ENCODE assay signal across 13 cellular contexts in genomic region chr19:7368456-7368855, GRCh38. TPM values are rescaled to one million over a fixed set of nuclear protein-coding genes. Genes with fewer than 3 reads are reported as not detected.
A peak's percentile ranks its signal among the peaks of the same experiment; 100 is the strongest.
DNase-seq lines count a peak whose midpoint lies in the region; FAIRE-seq and TF ChIP-seq lines count a peak whose summit lies in the region.
"Had no signal": no experiment of that assay in that cellular context is flagged by ENCODE, and none has a peak within 500 bp of the region (broad histone marks: within the 10 kb centered on the region; RNA-seq: fewer than 3 reads in every experiment).

No MANE protein-coding gene starts in this region.

- no peak overlapping the region for H3K4me3 Mint-ChIP-seq in activated naive CD8-positive, alpha-beta T cell
- H3K4me3 Mint-ChIP-seq in activated naive CD8-positive, alpha-beta T cell treated with anti-CD3 and anti-CD28 coated beads for 36 hours, result no peak overlapping the region
- H3K4me3 Mint-ChIP-seq in astrocyte (ENCODE audit: unreplicated experiment), result no peak overlapping the region
- no peak overlapping the region for H3K4me3 Mint-ChIP-seq in nephron progenitor cell
- H3K4me3 Mint-ChIP-seq: nephron had no signal

- H3K27me3 Mint-ChIP-seq in activated naive CD8-positive, alpha-beta T cell, result no peaks in the 10 kb centered on the region
- H3K27me3 Mint-ChIP-seq in activated naive CD8-positive, alpha-beta T cell treated with anti-CD3 and anti-CD28 coated beads for 36 hours, result no peaks in the 10 kb centered on the region
- H3K27me3 Mint-ChIP-seq in astrocyte (ENCODE audit: low read depth, unreplicated experiment), result peaks cover 40% of the 10 kb centered on the region
- peaks cover 40% of the 10 kb centered on the region for H3K27me3 Mint-ChIP-seq in nephron progenitor cell (ENCODE audit: low read depth, poor library complexity)

- peaks cover 7% of the 10 kb centered on the region for H3K36me3 Mint-ChIP-seq in activated naive CD8-positive, alpha-beta T cell
- peaks cover 15% of the 10 kb centered on the region for H3K36me3 Mint-ChIP-seq in activated naive CD8-positive, alpha-beta T cell treated with anti-CD3 and anti-CD28 coated beads for 36 hours
- H3K36me3 Mint-ChIP-seq in astrocyte (ENCODE audit: low read depth, unreplicated experiment) (peaks cover 2% of the 10 kb centered on the region), nephron progenitor cell (ENCODE audit: low read depth) (no peaks in the 10 kb centered on the region)

- no peak overlapping the region for H3K27ac ChIP-seq in astrocyte (ENCODE audit: low read depth, low read length)
- peak overlapping the region; percentile 57 for H3K27ac ChIP-seq in urinary bladder (ENCODE audit: low read depth)

- no peaks in the 10 kb centered on the region for H3K27me3 ChIP-seq in astrocyte (ENCODE audit: insufficient read depth, low read length)

- no peak for DNase-seq in activated naive CD8-positive, alpha-beta T cell treated with anti-CD3 and anti-CD28 coated beads for 36 hours
- DNase-seq in astrocyte (ENCODE audit: low read depth) (no peak), nephron progenitor cell (no peak), AG08395 (ENCODE audit: low spot score) (no peak), foreskin melanocyte (no peak), iPS-NIHi7 (ENCODE audit: extremely low spot score) (no peak)
- DNase-seq: DMS53, kidney glomerular epithelial cell, NCI-H2171 had no signal

- TF ChIP-seq CTCF in astrocyte (IDR thresholded peaks at IDR 0.05; ENCODE audit: insufficient read depth, low read depth, low read length) (no peak), nephron progenitor cell (IDR thresholded peaks at IDR 0.05) (no peak)

- H3K36me3 ChIP-seq in astrocyte (ENCODE audit: insufficient read depth, low read length) (no peaks in the 10 kb centered on the region), urinary bladder (ENCODE audit: insufficient read depth) (no peaks in the 10 kb centered on the region)

- no peak overlapping the region for H3K4me3 ChIP-seq in astrocyte (ENCODE audit: insufficient read depth, low read depth, low read length)
- no peak overlapping the region for H3K4me3 ChIP-seq in urinary bladder (ENCODE audit: low read depth, low read length)

- peak overlapping the region; percentile 61 for H3K27ac Mint-ChIP-seq in activated naive CD8-positive, alpha-beta T cell
- no peak overlapping the region for H3K27ac Mint-ChIP-seq in activated naive CD8-positive, alpha-beta T cell treated with anti-CD3 and anti-CD28 coated beads for 36 hours
- H3K27ac Mint-ChIP-seq in astrocyte (ENCODE audit: unreplicated experiment), result no peak overlapping the region
- H3K27ac Mint-ChIP-seq in nephron progenitor cell, result peak overlapping the region; percentile 73

- no peaks in the 10 kb centered on the region for H3K79me2 ChIP-seq in astrocyte (ENCODE audit: insufficient read depth, low read length)

- H4K20me1 ChIP-seq in astrocyte (ENCODE audit: insufficient read depth, low read length), result no peaks in the 10 kb centered on the region

- peaks cover 4% of the 10 kb centered on the region for H3K4me1 ChIP-seq in astrocyte (ENCODE audit: insufficient read depth, low read length)
- H3K4me1 ChIP-seq in urinary bladder (ENCODE audit: insufficient read depth), result no peaks in the 10 kb centered on the region

- H3K9me3 Mint-ChIP-seq in activated naive CD8-positive, alpha-beta T cell (ENCODE audit: low read depth), result no peaks in the 10 kb centered on the region
- H3K9me3 Mint-ChIP-seq in activated naive CD8-positive, alpha-beta T cell treated with anti-CD3 and anti-CD28 coated beads for 36 hours, result no peaks in the 10 kb centered on the region
- peaks cover 1% of the 10 kb centered on the region for H3K9me3 Mint-ChIP-seq in astrocyte (ENCODE audit: unreplicated experiment)
- no peaks in the 10 kb centered on the region for H3K9me3 Mint-ChIP-seq in nephron progenitor cell
- H3K9me3 Mint-ChIP-seq: nephron had no signal

- H3K9ac ChIP-seq in astrocyte (ENCODE audit: low read length), result peak overlapping the region; percentile 54

- H3K4me1 Mint-ChIP-seq in activated naive CD8-positive, alpha-beta T cell (ENCODE audit: low read depth), result peaks cover 24% of the 10 kb centered on the region
- H3K4me1 Mint-ChIP-seq in activated naive CD8-positive, alpha-beta T cell treated with anti-CD3 and anti-CD28 coated beads for 36 hours, result peaks cover 8% of the 10 kb centered on the region
- H3K4me1 Mint-ChIP-seq in astrocyte (ENCODE audit: low read depth, unreplicated experiment) (no peaks in the 10 kb centered on the region), nephron progenitor cell (peaks cover 6% of the 10 kb centered on the region)

- no peak overlapping the region for H3K4me2 ChIP-seq in astrocyte (ENCODE audit: low read length)

- H3K9me3 ChIP-seq in astrocyte (ENCODE audit: insufficient read depth, low read depth, low read length), result no peaks in the 10 kb centered on the region

- FAIRE-seq in astrocyte (lab: Jason Lieb, UNC), result no peak
- FAIRE-seq: GM19239 had no signal

- 22% methylated on average over 4 of the region's 4 CpGs for WGBS in urinary bladder

- peak overlapping the region; percentile 66 for H2AFZ ChIP-seq in astrocyte (ENCODE audit: low read depth, low read length)

RNA-seq across cellular contexts. Expression of gene ARHGEF18, which starts 19.7 kb away (rescaled TPM):
- total RNA-seq in activated naive CD8-positive, alpha-beta T cell treated with anti-CD3 and anti-CD28 coated beads for 36 hours, result 10 to 100 TPM; 26.3 to 30.8 TPM
- total RNA-seq in astrocyte (44.6 and 45.2 TPM in 2 replicates), urinary bladder (20.7 TPM)
- 24.2 TPM for polyA plus RNA-seq in urinary bladder

Comparison
In these comparisons a context has a peak if more than half of its experiments do, and no peak if none do; other contexts are left out.
1. H3K27ac Mint-ChIP-seq: peak in activated naive CD8-positive, alpha-beta T cell (single experiment) and nephron progenitor cell (single experiment); none in activated naive CD8-positive, alpha-beta T cell treated with anti-CD3 and anti-CD28 coated beads for 36 hours (single experiment) and astrocyte (single experiment).